Comparison of ENCODE assay signal across 1 cellular context in the genomic region with DNA sequence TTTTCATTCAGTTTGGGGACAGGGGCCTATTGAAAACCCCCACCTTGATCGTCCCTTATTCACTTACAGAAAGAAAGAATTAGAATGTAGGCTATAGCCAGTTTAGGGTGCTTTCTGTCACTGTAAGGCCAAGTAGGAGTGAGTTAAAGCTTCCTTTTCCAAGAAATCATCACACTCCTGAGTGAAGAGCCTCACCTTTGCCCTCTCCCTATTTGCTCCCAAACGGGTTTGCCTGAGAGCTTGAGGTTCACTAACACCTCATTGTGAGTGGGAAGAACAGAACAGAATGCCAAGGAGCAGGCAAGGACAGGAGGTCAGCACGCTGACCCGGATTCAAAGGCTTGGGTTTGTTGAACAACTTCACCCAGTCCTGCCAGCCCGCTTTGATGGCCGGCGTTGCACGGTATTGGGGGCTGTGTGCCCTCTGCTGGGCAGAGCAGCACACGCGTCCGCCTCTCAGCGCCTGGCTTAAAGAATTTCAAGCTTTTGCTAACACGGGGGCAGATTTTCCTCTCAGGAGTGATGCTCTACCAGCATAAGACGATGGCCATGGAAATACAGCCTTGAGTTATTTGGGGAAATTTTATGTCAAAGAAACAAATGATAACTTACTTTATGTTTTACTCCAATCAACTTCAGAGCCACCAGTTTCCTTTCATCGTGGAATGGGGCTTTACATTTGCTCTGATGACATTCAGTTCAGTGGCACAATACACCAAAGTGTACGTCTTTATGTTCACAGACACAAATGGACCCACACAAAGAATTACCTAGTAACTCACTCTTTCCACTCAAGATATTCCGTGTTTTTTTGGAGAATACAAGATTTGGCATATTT.
A peak's percentile ranks its signal among the peaks of the same experiment; 100 is the strongest.
TF ChIP-seq lines count a peak whose summit lies in the region.

No MANE protein-coding gene starts in this region.

TF ChIP-seq in HepG2, 621 proteins besides CTCF, POLR2A, EP300 and RAD21 (continued from another document and continues in another):
- TF ChIP-seq ZNF331 (CRISPR knock-in tag; IDR thresholded peaks at IDR 0.05) = peak; percentile 57; the same call in 1 of the 2 replicates
- peak; percentile 71; the same call in 1 of the 2 replicates for TF ChIP-seq CBX5 (CRISPR knock-in tag; IDR thresholded peaks at IDR 0.05; ENCODE audit: borderline replicate concordance)
- TF ChIP-seq MEIS2 (CRISPR knock-in tag; IDR thresholded peaks at IDR 0.05) = 0 out of 2 replicates have a peak, but pooled peaks have one; percentile 40
- TF ChIP-seq ZNF703 (CRISPR knock-in tag; IDR thresholded peaks at IDR 0.05; ENCODE audit: borderline replicate concordance) = no peak
- TF ChIP-seq NR2C2 (CRISPR knock-in tag; IDR thresholded peaks at IDR 0.05; ENCODE audit: borderline replicate concordance) = peak; percentile 66
- no peak for TF ChIP-seq PRMT3 (CRISPR knock-in tag; IDR thresholded peaks at IDR 0.05; ENCODE audit: borderline replicate concordance, low read depth)
- TF ChIP-seq, protein P1, sequence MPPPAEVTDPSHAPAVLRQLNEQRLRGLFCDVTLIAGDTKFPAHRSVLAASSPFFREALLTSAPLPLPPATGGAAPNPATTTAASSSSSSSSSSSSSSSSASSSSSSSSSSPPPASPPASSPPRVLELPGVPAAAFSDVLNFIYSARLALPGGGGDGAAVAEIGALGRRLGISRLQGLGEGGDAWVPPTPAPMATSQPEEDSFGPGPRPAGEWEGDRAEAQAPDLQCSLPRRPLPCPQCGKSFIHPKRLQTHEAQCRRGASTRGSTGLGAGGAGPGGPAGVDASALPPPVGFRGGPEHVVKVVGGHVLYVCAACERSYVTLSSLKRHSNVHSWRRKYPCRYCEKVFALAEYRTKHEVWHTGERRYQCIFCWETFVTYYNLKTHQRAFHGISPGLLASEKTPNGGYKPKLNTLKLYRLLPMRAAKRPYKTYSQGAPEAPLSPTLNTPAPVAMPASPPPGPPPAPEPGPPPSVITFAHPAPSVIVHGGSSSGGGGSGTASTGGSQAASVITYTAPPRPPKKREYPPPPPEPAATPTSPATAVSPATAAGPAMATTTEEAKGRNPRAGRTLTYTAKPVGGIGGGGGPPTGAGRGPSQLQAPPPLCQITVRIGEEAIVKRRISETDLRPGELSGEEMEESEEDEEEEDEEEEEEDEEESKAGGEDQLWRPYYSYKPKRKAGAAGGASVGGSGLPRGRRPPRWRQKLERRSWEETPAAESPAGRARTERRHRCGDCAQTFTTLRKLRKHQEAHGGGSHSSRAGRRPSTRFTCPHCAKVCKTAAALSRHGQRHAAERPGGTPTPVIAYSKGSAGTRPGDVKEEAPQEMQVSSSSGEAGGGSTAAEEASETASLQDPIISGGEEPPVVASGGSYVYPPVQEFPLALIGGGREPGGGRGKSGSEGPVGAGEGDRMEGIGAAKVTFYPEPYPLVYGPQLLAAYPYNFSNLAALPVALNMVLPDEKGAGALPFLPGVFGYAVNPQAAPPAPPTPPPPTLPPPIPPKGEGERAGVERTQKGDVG (CRISPR knock-in tag; IDR thresholded peaks at IDR 0.05; ENCODE audit: borderline replicate concordance) = 0 out of 2 replicates have a peak, but pooled peaks have one; percentile 63
- TF ChIP-seq ZNF878 (CRISPR knock-in tag; IDR thresholded peaks at IDR 0.05) = no peak
- peak; percentile 34 for TF ChIP-seq FOSL2 (CRISPR knock-in tag; IDR thresholded peaks at IDR 0.05)
- peak; percentile 49; the same call in 1 of the 2 replicates for TF ChIP-seq ZNF644 (CRISPR knock-in tag; IDR thresholded peaks at IDR 0.05; ENCODE audit: low read depth)
- TF ChIP-seq CCDC6 (CRISPR knock-in tag; IDR thresholded peaks at IDR 0.05) = no peak
- TF ChIP-seq REPIN1 (CRISPR knock-in tag; IDR thresholded peaks at IDR 0.05; ENCODE audit: borderline replicate concordance, low read depth) = peak; percentile 66; the same call in 1 of the 2 replicates
- TF ChIP-seq, protein P2, sequence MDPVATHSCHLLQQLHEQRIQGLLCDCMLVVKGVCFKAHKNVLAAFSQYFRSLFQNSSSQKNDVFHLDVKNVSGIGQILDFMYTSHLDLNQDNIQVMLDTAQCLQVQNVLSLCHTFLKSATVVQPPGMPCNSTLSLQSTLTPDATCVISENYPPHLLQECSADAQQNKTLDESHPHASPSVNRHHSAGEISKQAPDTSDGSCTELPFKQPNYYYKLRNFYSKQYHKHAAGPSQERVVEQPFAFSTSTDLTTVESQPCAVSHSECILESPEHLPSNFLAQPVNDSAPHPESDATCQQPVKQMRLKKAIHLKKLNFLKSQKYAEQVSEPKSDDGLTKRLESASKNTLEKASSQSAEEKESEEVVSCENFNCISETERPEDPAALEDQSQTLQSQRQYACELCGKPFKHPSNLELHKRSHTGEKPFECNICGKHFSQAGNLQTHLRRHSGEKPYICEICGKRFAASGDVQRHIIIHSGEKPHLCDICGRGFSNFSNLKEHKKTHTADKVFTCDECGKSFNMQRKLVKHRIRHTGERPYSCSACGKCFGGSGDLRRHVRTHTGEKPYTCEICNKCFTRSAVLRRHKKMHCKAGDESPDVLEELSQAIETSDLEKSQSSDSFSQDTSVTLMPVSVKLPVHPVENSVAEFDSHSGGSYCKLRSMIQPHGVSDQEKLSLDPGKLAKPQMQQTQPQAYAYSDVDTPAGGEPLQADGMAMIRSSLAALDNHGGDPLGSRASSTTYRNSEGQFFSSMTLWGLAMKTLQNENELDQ (CRISPR knock-in tag; IDR thresholded peaks at IDR 0.05; ENCODE audit: borderline replicate concordance) = no peak
- TF ChIP-seq MTF2 (CRISPR knock-in tag; IDR thresholded peaks at IDR 0.05; ENCODE audit: borderline replicate concordance) = no peak
- TF ChIP-seq, protein P3, sequence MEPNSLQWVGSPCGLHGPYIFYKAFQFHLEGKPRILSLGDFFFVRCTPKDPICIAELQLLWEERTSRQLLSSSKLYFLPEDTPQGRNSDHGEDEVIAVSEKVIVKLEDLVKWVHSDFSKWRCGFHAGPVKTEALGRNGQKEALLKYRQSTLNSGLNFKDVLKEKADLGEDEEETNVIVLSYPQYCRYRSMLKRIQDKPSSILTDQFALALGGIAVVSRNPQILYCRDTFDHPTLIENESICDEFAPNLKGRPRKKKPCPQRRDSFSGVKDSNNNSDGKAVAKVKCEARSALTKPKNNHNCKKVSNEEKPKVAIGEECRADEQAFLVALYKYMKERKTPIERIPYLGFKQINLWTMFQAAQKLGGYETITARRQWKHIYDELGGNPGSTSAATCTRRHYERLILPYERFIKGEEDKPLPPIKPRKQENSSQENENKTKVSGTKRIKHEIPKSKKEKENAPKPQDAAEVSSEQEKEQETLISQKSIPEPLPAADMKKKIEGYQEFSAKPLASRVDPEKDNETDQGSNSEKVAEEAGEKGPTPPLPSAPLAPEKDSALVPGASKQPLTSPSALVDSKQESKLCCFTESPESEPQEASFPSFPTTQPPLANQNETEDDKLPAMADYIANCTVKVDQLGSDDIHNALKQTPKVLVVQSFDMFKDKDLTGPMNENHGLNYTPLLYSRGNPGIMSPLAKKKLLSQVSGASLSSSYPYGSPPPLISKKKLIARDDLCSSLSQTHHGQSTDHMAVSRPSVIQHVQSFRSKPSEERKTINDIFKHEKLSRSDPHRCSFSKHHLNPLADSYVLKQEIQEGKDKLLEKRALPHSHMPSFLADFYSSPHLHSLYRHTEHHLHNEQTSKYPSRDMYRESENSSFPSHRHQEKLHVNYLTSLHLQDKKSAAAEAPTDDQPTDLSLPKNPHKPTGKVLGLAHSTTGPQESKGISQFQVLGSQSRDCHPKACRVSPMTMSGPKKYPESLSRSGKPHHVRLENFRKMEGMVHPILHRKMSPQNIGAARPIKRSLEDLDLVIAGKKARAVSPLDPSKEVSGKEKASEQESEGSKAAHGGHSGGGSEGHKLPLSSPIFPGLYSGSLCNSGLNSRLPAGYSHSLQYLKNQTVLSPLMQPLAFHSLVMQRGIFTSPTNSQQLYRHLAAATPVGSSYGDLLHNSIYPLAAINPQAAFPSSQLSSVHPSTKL (CRISPR knock-in tag; IDR thresholded peaks at IDR 0.05) = peak; percentile 31; the same call in 1 of the 2 replicates
- TF ChIP-seq, protein P4, sequence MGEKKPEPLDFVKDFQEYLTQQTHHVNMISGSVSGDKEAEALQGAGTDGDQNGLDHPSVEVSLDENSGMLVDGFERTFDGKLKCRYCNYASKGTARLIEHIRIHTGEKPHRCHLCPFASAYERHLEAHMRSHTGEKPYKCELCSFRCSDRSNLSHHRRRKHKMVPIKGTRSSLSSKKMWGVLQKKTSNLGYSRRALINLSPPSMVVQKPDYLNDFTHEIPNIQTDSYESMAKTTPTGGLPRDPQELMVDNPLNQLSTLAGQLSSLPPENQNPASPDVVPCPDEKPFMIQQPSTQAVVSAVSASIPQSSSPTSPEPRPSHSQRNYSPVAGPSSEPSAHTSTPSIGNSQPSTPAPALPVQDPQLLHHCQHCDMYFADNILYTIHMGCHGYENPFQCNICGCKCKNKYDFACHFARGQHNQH (CRISPR knock-in tag; IDR thresholded peaks at IDR 0.05) = 0 out of 2 replicates have a peak, but pooled peaks have one; percentile 34
- TF ChIP-seq, protein P5, sequence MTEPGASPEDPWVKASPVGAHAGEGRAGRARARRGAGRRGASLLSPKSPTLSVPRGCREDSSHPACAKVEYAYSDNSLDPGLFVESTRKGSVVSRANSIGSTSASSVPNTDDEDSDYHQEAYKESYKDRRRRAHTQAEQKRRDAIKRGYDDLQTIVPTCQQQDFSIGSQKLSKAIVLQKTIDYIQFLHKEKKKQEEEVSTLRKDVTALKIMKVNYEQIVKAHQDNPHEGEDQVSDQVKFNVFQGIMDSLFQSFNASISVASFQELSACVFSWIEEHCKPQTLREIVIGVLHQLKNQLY (CRISPR knock-in tag; IDR thresholded peaks at IDR 0.05) = no peak
- TF ChIP-seq ZSCAN20 (CRISPR knock-in tag; IDR thresholded peaks at IDR 0.05; ENCODE audit: borderline replicate concordance) = 0 out of 2 replicates have a peak, but pooled peaks have one; percentile 37
- peak; percentile 49 to 60; a peak in 3 of 4 replicates for TF ChIP-seq NR2F1 (CRISPR knock-in tag; IDR thresholded peaks at IDR 0.05)
- peak; percentile 59 for TF ChIP-seq ZNF501 (CRISPR knock-in tag; IDR thresholded peaks at IDR 0.05)
- TF ChIP-seq SOX6 (IDR thresholded peaks at IDR 0.05) = no peak
- peak; percentile 48 for TF ChIP-seq SOX6 (CRISPR knock-in tag; IDR thresholded peaks at IDR 0.05)
- no peak for TF ChIP-seq GLI4 (CRISPR knock-in tag; IDR thresholded peaks at IDR 0.05; ENCODE audit: borderline replicate concordance)
- TF ChIP-seq ZNF33A (CRISPR knock-in tag; IDR thresholded peaks at IDR 0.05; ENCODE audit: borderline replicate concordance) = 0 out of 2 replicates have a peak, but pooled peaks have one; percentile 45
- TF ChIP-seq SALL1 (CRISPR knock-in tag; IDR thresholded peaks at IDR 0.05) = peak; percentile 56; the same call in 1 of the 2 replicates
- peak; percentile 72 for TF ChIP-seq YY1 (IDR thresholded peaks at IDR 0.05; ENCODE audit: insufficient read depth, insufficient replicate concordance, low read depth, low read length)
- TF ChIP-seq FOXJ3 (CRISPR knock-in tag; IDR thresholded peaks at IDR 0.05; ENCODE audit: borderline replicate concordance) = 0 out of 2 replicates have a peak, but pooled peaks have one; percentile 4
- TF ChIP-seq ZMYM4 (CRISPR knock-in tag; IDR thresholded peaks at IDR 0.05) = peak; percentile 71; the same call in 1 of the 2 replicates
- peak; percentile 48 for TF ChIP-seq NR2F6 (IDR thresholded peaks at IDR 0.05)
- 0 out of 2 replicates have a peak, but pooled peaks have one; percentile 42 for TF ChIP-seq NR2F6 (CRISPR knock-in tag; IDR thresholded peaks at IDR 0.05)
- peak; percentile 64 for TF ChIP-seq GABPB1 (CRISPR knock-in tag; IDR thresholded peaks at IDR 0.05)
- no peak for TF ChIP-seq THAP11 (CRISPR knock-in tag; IDR thresholded peaks at IDR 0.05)
- TF ChIP-seq MAZ (IDR thresholded peaks at IDR 0.05; ENCODE audit: borderline replicate concordance, low read depth, low read length) = no peak
- 0 out of 2 replicates have a peak, but pooled peaks have one; percentile 39 for TF ChIP-seq MAZ (CRISPR knock-in tag; IDR thresholded peaks at IDR 0.05; ENCODE audit: low read depth)
- no peak for TF ChIP-seq GABPA (IDR thresholded peaks at IDR 0.05; ENCODE audit: low read depth, low read length)
- 0 out of 2 replicates have a peak, but pooled peaks have one; percentile 28 for TF ChIP-seq GABPA (CRISPR knock-in tag; IDR thresholded peaks at IDR 0.05; ENCODE audit: low read depth)
- peak; percentile 81 for TF ChIP-seq POGZ (CRISPR knock-in tag; IDR thresholded peaks at IDR 0.05)
- TF ChIP-seq GFI1 (CRISPR knock-in tag; IDR thresholded peaks at IDR 0.05; ENCODE audit: borderline replicate concordance) = no peak
- TF ChIP-seq, protein P6, sequence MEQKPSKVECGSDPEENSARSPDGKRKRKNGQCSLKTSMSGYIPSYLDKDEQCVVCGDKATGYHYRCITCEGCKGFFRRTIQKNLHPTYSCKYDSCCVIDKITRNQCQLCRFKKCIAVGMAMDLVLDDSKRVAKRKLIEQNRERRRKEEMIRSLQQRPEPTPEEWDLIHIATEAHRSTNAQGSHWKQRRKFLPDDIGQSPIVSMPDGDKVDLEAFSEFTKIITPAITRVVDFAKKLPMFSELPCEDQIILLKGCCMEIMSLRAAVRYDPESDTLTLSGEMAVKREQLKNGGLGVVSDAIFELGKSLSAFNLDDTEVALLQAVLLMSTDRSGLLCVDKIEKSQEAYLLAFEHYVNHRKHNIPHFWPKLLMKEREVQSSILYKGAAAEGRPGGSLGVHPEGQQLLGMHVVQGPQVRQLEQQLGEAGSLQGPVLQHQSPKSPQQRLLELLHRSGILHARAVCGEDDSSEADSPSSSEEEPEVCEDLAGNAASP (CRISPR knock-in tag; IDR thresholded peaks at IDR 0.05; ENCODE audit: borderline replicate concordance) = peak; percentile 57; the same call in 1 of the 2 replicates
- TF ChIP-seq, protein P7, sequence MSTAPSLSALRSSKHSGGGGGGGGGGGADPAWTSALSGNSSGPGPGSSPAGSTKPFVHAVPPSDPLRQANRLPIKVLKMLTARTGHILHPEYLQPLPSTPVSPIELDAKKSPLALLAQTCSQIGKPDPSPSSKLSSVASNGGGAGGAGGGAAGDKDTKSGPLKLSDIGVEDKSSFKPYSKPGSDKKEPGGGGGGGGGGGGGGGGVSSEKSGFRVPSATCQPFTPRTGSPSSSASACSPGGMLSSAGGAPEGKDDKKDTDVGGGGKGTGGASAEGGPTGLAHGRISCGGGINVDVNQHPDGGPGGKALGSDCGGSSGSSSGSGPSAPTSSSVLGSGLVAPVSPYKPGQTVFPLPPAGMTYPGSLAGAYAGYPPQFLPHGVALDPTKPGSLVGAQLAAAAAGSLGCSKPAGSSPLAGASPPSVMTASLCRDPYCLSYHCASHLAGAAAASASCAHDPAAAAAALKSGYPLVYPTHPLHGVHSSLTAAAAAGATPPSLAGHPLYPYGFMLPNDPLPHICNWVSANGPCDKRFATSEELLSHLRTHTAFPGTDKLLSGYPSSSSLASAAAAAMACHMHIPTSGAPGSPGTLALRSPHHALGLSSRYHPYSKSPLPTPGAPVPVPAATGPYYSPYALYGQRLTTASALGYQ (CRISPR knock-in tag; IDR thresholded peaks at IDR 0.05) = no peak
- no peak for TF ChIP-seq CCAR2 (optimal IDR thresholded peaks at IDR 0.05; ENCODE audit: low read depth, low read length)
- TF ChIP-seq ZNF598 (CRISPR knock-in tag; IDR thresholded peaks at IDR 0.05; ENCODE audit: borderline replicate concordance) = 0 out of 2 replicates have a peak, but pooled peaks have one; percentile 32
- TF ChIP-seq ISL2 (CRISPR knock-in tag; IDR thresholded peaks at IDR 0.05) = 0 out of 2 replicates have a peak, but pooled peaks have one; percentile 25
- no peak for TF ChIP-seq FOXC1 (CRISPR knock-in tag; IDR thresholded peaks at IDR 0.05; ENCODE audit: borderline replicate concordance)
- peak; percentile 94 for TF ChIP-seq STAG1 (CRISPR knock-in tag; IDR thresholded peaks at IDR 0.05)
- peak; percentile 69; the same call in 1 of the 2 replicates for TF ChIP-seq KDM2A (CRISPR knock-in tag; IDR thresholded peaks at IDR 0.05; ENCODE audit: borderline replicate concordance, low read depth)
- peak; percentile 46 for TF ChIP-seq MED1 (CRISPR knock-in tag; IDR thresholded peaks at IDR 0.05)
- TF ChIP-seq TBX2 (CRISPR knock-in tag; IDR thresholded peaks at IDR 0.05; ENCODE audit: borderline replicate concordance) = 0 out of 2 replicates have a peak, but pooled peaks have one; percentile 18
- TF ChIP-seq ZNF788 (CRISPR knock-in tag; IDR thresholded peaks at IDR 0.05; ENCODE audit: borderline replicate concordance) = peak; percentile 42; the same call in 1 of the 2 replicates
